ENCODE assay signal across 15 cellular contexts in the genomic region with DNA sequence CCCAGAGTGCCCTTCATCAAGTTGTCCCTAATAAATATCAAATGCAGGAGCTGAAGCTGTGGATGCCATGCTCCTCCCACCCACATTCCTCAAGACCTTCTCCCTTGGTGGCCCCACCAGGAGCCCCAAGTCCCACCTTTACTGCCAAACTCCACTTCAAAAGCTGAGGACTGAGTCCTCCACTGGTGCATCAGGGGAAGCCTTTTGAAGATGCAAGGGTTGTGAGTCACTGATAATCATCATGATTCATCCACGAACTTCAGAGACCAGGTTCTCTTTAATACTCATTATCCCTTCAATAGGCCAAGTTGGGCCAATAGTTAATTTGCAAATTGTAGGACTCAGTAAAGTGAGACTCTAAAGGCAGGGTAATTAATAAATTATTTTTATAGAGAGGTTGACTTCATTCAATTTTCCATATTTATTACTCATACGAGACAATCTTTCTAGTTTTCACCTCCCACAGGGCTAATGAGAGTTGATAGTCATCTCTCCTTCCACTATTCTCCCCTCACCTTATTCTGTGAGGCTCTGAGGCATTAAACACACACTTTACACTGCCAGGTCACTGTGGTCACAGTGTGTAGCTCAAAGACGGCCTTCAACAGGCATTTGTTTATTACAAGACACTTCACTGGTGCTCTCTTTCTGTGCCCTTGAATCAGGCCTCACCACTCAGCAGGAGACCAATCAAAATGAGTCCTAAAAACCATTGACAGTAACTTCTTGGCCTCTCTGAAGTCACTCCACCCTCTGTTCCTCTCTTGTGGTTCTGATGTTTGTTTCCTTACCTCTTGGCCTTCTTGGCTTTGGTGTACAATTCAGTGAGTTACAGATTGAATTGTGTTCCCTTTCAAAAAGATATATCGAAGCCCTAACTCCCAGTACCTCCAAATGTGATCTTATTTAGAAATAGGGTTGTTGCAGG.
DNase-seq lines count a peak whose midpoint lies in the region; ATAC-seq and TF ChIP-seq lines count a peak whose summit lies in the region.
"Had no signal": no experiment of that assay in that cellular context is flagged by ENCODE, and none has a peak within 500 bp of the region (broad histone marks: within the 10 kb centered on the region; RNA-seq: fewer than 3 reads in every experiment).

No MANE protein-coding gene starts in this region.

- TF ChIP-seq CTCF in fibroblast of mammary gland (conservative IDR thresholded peaks at IDR 0.05; ENCODE audit: control insufficient read depth, insufficient read depth, low read depth, low read length), result no peak
- no peak for TF ChIP-seq CTCF in endodermal cell (conservative IDR thresholded peaks at IDR 0.05)

- H3K4me3 Mint-ChIP-seq in T-helper 17 cell (peak overlapping the region; percentile 43), endodermal cell (no peak overlapping the region)
- H3K4me3 Mint-ChIP-seq: T-helper 1 cell treated with Interleukin-12 subunit alpha and Interleukin-12 subunit beta and Interleukin-4 antibody, amounts not matched to agents 30 μg/mL and 1 μg/mL, for 36 hours had no signal

- no peak overlapping the region for H3K9ac ChIP-seq in endodermal cell (ENCODE audit: extremely low read depth, low read length, poor library complexity, severe bottlenecking)

- H3K27me3 Mint-ChIP-seq in T-helper 17 cell (no peaks in the 10 kb centered on the region), endodermal cell (ENCODE audit: insufficient read depth) (no peaks in the 10 kb centered on the region)

- WGBS in endodermal cell (ENCODE audit: insufficient coverage in 1 of 2, insufficient read length in 1 of 2), 2 experiments, result 83 to 88% methylated on average over 1 to 4 of the region's 4 CpGs

- ATAC-seq in T-helper 17 cell, result peak; percentile 48
- no peak for ATAC-seq in GM19397 (IDR thresholded peaks at IDR 0.05; ENCODE audit: unreplicated experiment)
- ATAC-seq in HG02870 (IDR thresholded peaks at IDR 0.05; ENCODE audit: unreplicated experiment), result no peak

- H3K4me1 ChIP-seq in endodermal cell (ENCODE audit: control insufficient read depth, insufficient read depth, low read length), result no peaks in the 10 kb centered on the region

- H3K9me3 ChIP-seq in T-helper 17 cell (ENCODE audit: control insufficient read depth, low read length, poor library complexity, severe bottlenecking) (no peaks in the 10 kb centered on the region), endodermal cell (ENCODE audit: control insufficient read depth, low read length) (no peaks in the 10 kb centered on the region)
- H3K9me3 ChIP-seq: BE2C had no signal

- H3K36me3 Mint-ChIP-seq in T-helper 17 cell (ENCODE audit: low read depth), result no peaks in the 10 kb centered on the region
- no peaks in the 10 kb centered on the region for H3K36me3 Mint-ChIP-seq in endodermal cell (ENCODE audit: low read depth)

- no peaks in the 10 kb centered on the region for H3K9me3 Mint-ChIP-seq in endodermal cell
- H3K9me3 Mint-ChIP-seq: T-helper 1 cell treated with Interleukin-12 subunit alpha and Interleukin-12 subunit beta and Interleukin-4 antibody, amounts not matched to agents 30 μg/mL and 1 μg/mL, for 36 hours had no signal

- H3K4me1 Mint-ChIP-seq in T-helper 17 cell (peaks cover 39% of the 10 kb centered on the region), endodermal cell (no peaks in the 10 kb centered on the region)

- no peak overlapping the region for H3K27ac ChIP-seq in endodermal cell (ENCODE audit: low read depth, low read length)

- no peak overlapping the region for H3K4me3 ChIP-seq in fibroblast of mammary gland (ENCODE audit: control insufficient read depth, low read depth, low read length)
- H3K4me3 ChIP-seq in endodermal cell (ENCODE audit: low read length), result no peak overlapping the region

- H3K27ac Mint-ChIP-seq in T-helper 17 cell (peak overlapping the region; percentile 51), endodermal cell (no peak overlapping the region)
- H3K27ac Mint-ChIP-seq: T-helper 1 cell treated with Interleukin-12 subunit alpha and Interleukin-12 subunit beta and Interleukin-4 antibody, amounts not matched to agents 30 μg/mL and 1 μg/mL, for 36 hours had no signal

- DNase-seq in stimulated activated CD4-positive, alpha-beta T cell treated with anti-CD3 and anti-CD28 coated beads, Interleukin-15, amount 100 ng/mL, for 24 hours, result peak; percentile 11
- DNase-seq in stimulated activated CD4-positive, alpha-beta T cell treated with anti-CD3 and anti-CD28 coated beads, Interleukin-4, amount 100 ng/mL, for 24 hours, result no peak
- DNase-seq in T-helper 17 cell (no peak), fibroblast of mammary gland (ENCODE audit: low read depth) (peak; percentile 88), endodermal cell (no peak), T-helper 1 cell (no peak)
- DNase-seq: BE2C; GF-D8; Kasumi-1; posterior cingulate gyrus; stimulated activated CD4-positive, alpha-beta T cell treated with anti-CD3 and anti-CD28 coated beads, Interleukin-2, amount 100 ng/mL, for 48 hours; stimulated activated naive CD4-positive, alpha-beta T cell treated with Interleukin-2 at 50 U/mL for 16 hours had no signal

- H3K27me3 ChIP-seq in endodermal cell (ENCODE audit: control insufficient read depth, insufficient read depth, low read length, poor library complexity, severe bottlenecking), result no peaks in the 10 kb centered on the region
- H3K27me3 ChIP-seq: BE2C had no signal

- no peaks in the 10 kb centered on the region for H3K36me3 ChIP-seq in endodermal cell (ENCODE audit: control insufficient read depth, insufficient read depth, low read length)
- H3K36me3 ChIP-seq: BE2C had no signal

Comparison
In these comparisons a context has a peak if more than half of its experiments do, and no peak if none do; other contexts are left out.
1. DNase-seq: peak in stimulated activated CD4-positive, alpha-beta T cell treated with anti-CD3 and anti-CD28 coated beads, Interleukin-15, amount 100 ng/mL, for 24 hours (single experiment) and fibroblast of mammary gland (single experiment); none in stimulated activated CD4-positive, alpha-beta T cell treated with anti-CD3 and anti-CD28 coated beads, Interleukin-4, amount 100 ng/mL, for 24 hours (single experiment), T-helper 17 cell (0 of 3), endodermal cell (single experiment) and T-helper 1 cell (0 of 5).